1 cellular context compared by ENCODE assay signal in genomic region chr17:1286379-1287106, GRCh38.
TF ChIP-seq lines count a peak whose summit lies in the region.

No MANE protein-coding gene starts in this region.

TF ChIP-seq in A549, 52 proteins besides CTCF, POLR2A, EP300 and RAD21 (continued from another document):
- TF ChIP-seq SMC3 (IDR thresholded peaks at IDR 0.05) (no peak), CBX2 (IDR thresholded peaks at IDR 0.05; ENCODE audit: borderline replicate concordance, low read depth) (no peak), HES2 (IDR thresholded peaks at IDR 0.05) (no peak), MAX (IDR thresholded peaks at IDR 0.05) (no peak)
